1 cellular context compared by ENCODE assay signal in the genomic region with DNA sequence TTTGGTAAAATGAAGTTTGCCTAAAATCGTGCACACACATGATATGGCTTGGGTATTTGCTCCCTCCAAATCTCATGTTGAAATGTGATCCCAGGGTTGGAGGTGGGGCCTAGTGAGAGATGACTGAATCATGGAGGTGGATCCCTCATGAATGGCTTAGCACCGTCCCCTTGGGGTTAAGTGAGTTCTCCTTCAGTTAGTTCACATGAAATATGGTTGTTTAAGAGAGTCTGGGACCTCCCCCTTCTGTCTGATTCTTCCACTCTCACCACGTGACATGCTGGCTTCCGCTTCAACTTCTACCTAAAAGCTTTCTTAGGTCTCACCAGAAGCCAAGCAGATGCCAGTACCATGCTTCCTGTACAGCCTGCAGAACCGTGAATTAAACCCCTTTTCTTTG.
TF ChIP-seq lines count a peak whose summit lies in the region.

No MANE protein-coding gene starts in this region.

TF ChIP-seq in GM23338, 12 proteins besides CTCF, POLR2A, EP300 and RAD21 (continued from another document):
- TF ChIP-seq, protein P1, sequence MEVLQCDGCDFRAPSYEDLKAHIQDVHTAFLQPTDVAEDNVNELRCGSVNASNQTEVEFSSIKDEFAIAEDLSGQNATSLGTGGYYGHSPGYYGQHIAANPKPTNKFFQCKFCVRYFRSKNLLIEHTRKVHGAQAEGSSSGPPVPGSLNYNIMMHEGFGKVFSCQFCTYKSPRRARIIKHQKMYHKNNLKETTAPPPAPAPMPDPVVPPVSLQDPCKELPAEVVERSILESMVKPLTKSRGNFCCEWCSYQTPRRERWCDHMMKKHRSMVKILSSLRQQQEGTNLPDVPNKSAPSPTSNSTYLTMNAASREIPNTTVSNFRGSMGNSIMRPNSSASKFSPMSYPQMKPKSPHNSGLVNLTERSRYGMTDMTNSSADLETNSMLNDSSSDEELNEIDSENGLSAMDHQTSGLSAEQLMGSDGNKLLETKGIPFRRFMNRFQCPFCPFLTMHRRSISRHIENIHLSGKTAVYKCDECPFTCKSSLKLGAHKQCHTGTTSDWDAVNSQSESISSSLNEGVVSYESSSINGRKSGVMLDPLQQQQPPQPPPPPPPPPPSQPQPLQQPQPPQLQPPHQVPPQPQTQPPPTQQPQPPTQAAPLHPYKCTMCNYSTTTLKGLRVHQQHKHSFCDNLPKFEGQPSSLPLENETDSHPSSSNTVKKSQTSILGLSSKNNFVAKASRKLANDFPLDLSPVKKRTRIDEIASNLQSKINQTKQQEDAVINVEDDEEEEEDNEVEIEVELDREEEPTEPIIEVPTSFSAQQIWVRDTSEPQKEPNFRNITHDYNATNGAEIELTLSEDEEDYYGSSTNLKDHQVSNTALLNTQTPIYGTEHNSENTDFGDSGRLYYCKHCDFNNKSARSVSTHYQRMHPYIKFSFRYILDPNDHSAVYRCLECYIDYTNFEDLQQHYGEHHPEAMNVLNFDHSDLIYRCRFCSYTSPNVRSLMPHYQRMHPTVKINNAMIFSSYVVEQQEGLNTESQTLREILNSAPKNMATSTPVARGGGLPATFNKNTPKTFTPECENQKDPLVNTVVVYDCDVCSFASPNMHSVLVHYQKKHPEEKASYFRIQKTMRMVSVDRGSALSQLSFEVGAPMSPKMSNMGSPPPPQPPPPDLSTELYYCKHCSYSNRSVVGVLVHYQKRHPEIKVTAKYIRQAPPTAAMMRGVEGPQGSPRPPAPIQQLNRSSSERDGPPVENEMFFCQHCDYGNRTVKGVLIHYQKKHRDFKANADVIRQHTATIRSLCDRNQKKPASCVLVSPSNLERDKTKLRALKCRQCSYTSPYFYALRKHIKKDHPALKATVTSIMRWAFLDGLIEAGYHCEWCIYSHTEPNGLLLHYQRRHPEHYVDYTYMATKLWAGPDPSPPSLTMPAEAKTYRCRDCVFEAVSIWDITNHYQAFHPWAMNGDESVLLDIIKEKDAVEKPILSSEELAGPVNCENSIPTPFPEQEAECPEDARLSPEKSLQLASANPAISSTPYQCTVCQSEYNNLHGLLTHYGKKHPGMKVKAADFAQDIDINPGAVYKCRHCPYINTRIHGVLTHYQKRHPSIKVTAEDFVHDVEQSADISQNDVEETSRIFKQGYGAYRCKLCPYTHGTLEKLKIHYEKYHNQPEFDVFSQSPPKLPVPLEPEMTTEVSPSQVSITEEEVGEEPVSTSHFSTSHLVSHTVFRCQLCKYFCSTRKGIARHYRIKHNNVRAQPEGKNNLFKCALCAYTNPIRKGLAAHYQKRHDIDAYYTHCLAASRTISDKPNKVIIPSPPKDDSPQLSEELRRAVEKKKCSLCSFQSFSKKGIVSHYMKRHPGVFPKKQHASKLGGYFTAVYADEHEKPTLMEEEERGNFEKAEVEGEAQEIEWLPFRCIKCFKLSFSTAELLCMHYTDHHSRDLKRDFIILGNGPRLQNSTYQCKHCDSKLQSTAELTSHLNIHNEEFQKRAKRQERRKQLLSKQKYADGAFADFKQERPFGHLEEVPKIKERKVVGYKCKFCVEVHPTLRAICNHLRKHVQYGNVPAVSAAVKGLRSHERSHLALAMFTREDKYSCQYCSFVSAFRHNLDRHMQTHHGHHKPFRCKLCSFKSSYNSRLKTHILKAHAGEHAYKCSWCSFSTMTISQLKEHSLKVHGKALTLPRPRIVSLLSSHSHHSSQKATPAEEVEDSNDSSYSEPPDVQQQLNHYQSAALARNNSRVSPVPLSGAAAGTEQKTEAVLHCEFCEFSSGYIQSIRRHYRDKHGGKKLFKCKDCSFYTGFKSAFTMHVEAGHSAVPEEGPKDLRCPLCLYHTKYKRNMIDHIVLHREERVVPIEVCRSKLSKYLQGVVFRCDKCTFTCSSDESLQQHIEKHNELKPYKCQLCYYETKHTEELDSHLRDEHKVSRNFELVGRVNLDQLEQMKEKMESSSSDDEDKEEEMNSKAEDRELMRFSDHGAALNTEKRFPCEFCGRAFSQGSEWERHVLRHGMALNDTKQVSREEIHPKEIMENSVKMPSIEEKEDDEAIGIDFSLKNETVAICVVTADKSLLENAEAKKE (CRISPR knock-in tag; IDR thresholded peaks at IDR 0.05) = no peak
- TF ChIP-seq NANOG (IDR thresholded peaks at IDR 0.05; ENCODE audit: borderline replicate concordance) (no peak), ZNF331 (CRISPR knock-in tag; IDR thresholded peaks at IDR 0.05; ENCODE audit: low read depth) (no peak), POLR2AphosphoS5 (IDR thresholded peaks at IDR 0.05; ENCODE audit: low read depth) (no peak), EZH2phosphoT487 (IDR thresholded peaks at IDR 0.05; ENCODE audit: unreplicated experiment) (no peak), EZH2 (IDR thresholded peaks at IDR 0.05; ENCODE audit: low read depth, unreplicated experiment) (no peak), STAT1 (IDR thresholded peaks at IDR 0.05; ENCODE audit: unreplicated experiment) (no peak), ZNF114 (CRISPR knock-in tag; IDR thresholded peaks at IDR 0.05) (no peak), CREB1 (CRISPR knock-in tag; IDR thresholded peaks at IDR 0.05; ENCODE audit: low read depth) (no peak)
- TF ChIP-seq, protein P2, sequence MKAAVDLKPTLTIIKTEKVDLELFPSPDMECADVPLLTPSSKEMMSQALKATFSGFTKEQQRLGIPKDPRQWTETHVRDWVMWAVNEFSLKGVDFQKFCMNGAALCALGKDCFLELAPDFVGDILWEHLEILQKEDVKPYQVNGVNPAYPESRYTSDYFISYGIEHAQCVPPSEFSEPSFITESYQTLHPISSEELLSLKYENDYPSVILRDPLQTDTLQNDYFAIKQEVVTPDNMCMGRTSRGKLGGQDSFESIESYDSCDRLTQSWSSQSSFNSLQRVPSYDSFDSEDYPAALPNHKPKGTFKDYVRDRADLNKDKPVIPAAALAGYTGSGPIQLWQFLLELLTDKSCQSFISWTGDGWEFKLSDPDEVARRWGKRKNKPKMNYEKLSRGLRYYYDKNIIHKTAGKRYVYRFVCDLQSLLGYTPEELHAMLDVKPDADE (IDR thresholded peaks at IDR 0.05) = no peak
- TF ChIP-seq, protein P3, sequence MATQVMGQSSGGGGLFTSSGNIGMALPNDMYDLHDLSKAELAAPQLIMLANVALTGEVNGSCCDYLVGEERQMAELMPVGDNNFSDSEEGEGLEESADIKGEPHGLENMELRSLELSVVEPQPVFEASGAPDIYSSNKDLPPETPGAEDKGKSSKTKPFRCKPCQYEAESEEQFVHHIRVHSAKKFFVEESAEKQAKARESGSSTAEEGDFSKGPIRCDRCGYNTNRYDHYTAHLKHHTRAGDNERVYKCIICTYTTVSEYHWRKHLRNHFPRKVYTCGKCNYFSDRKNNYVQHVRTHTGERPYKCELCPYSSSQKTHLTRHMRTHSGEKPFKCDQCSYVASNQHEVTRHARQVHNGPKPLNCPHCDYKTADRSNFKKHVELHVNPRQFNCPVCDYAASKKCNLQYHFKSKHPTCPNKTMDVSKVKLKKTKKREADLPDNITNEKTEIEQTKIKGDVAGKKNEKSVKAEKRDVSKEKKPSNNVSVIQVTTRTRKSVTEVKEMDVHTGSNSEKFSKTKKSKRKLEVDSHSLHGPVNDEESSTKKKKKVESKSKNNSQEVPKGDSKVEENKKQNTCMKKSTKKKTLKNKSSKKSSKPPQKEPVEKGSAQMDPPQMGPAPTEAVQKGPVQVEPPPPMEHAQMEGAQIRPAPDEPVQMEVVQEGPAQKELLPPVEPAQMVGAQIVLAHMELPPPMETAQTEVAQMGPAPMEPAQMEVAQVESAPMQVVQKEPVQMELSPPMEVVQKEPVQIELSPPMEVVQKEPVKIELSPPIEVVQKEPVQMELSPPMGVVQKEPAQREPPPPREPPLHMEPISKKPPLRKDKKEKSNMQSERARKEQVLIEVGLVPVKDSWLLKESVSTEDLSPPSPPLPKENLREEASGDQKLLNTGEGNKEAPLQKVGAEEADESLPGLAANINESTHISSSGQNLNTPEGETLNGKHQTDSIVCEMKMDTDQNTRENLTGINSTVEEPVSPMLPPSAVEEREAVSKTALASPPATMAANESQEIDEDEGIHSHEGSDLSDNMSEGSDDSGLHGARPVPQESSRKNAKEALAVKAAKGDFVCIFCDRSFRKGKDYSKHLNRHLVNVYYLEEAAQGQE (IDR thresholded peaks at IDR 0.05; ENCODE audit: unreplicated experiment) = no peak
